In genomic region chr12:100565987-100566545, GRCh38 we compare ENCODE assay signal across 19 cellular contexts. TPM values are rescaled to one million over a fixed set of nuclear protein-coding genes. Genes with fewer than 3 reads are reported as not detected.
"Had no signal": no experiment of that assay in that cellular context is flagged by ENCODE, and none has a peak within 500 bp of the region (broad histone marks: within the 10 kb centered on the region; RNA-seq: fewer than 3 reads in every experiment).

No MANE protein-coding gene starts in this region.

- DNase-seq: activated CD4-positive, alpha-beta T cell treated with anti-CD3 and anti-CD28 coated beads for 1 hour; activated CD4-positive, alpha-beta T cell treated with anti-CD3 and anti-CD28 coated beads, Interleukin-2, amount 50 U/mL, for 1 hour; activated CD8-positive, alpha-beta T cell treated with anti-CD3 and anti-CD28 coated beads, Interleukin-2, amount 10 ng/mL, durations not matched to agents 7 days and 5 days; activated naive CD8-positive, alpha-beta T cell treated with anti-CD3 and anti-CD28 coated beads for 36 hours; cerebellar nuclear complex; erythroblast; naive thymus-derived CD8-positive, alpha-beta T cell; posterior cingulate gyrus; spleen; stimulated activated CD4-positive, alpha-beta T cell treated with anti-CD3 and anti-CD28 coated beads, Interleukin-4, amount 100 ng/mL, for 1 hour; stimulated activated naive CD4-positive, alpha-beta T cell treated with Interleukin-2 at 50 U/mL for 16 hours; T-helper 9 cell had no signal

- ATAC-seq: activated CD8-positive, alpha-beta T cell treated with anti-CD3 and anti-CD28 coated beads, Interleukin-2, amount 10 ng/mL, durations not matched to agents 7 days and 5 days; activated T-helper 17 cell treated with anti-CD3 and anti-CD28 coated beads, Interleukin-2, amount 50 U/mL, for 72 hours; naive thymus-derived CD8-positive, alpha-beta T cell had no signal

- H3K9me3 Mint-ChIP-seq: activated naive CD8-positive, alpha-beta T cell treated with anti-CD3 and anti-CD28 coated beads for 36 hours; activated T-helper 17 cell treated with anti-CD3 and anti-CD28 coated beads, Interleukin-2, amount 50 U/mL, for 72 hours; naive thymus-derived CD8-positive, alpha-beta T cell; neural progenitor cell; type B pancreatic cell had no signal

- H3K36me3 ChIP-seq: breast epithelium, neural progenitor cell, spleen, thoracic aorta had no signal

- H3K36me3 Mint-ChIP-seq: activated naive CD8-positive, alpha-beta T cell treated with anti-CD3 and anti-CD28 coated beads for 36 hours; naive thymus-derived CD8-positive, alpha-beta T cell; neural progenitor cell; type B pancreatic cell had no signal

- H3K27ac ChIP-seq: breast epithelium, neural progenitor cell, spleen, thoracic aorta had no signal

- H3K9ac ChIP-seq: neural progenitor cell had no signal

- H3K4me3 ChIP-seq: breast epithelium, coronary artery, neural progenitor cell, spleen, thoracic aorta had no signal

- H3K4me1 ChIP-seq: breast epithelium had no signal

- H3K27ac Mint-ChIP-seq: activated CD8-positive, alpha-beta T cell treated with anti-CD3 and anti-CD28 coated beads, Interleukin-2, amount 10 ng/mL, durations not matched to agents 7 days and 5 days; activated naive CD8-positive, alpha-beta T cell treated with anti-CD3 and anti-CD28 coated beads for 36 hours; activated T-helper 17 cell treated with anti-CD3 and anti-CD28 coated beads, Interleukin-2, amount 50 U/mL, for 72 hours; naive thymus-derived CD8-positive, alpha-beta T cell; neural progenitor cell; type B pancreatic cell had no signal

- FAIRE-seq: keratinocyte had no signal

- H3K4me1 Mint-ChIP-seq: activated T-helper 17 cell treated with anti-CD3 and anti-CD28 coated beads, Interleukin-2, amount 50 U/mL, for 72 hours; naive thymus-derived CD8-positive, alpha-beta T cell had no signal

- H3K27me3 ChIP-seq: breast epithelium had no signal

- H3K4me3 Mint-ChIP-seq: activated CD8-positive, alpha-beta T cell treated with anti-CD3 and anti-CD28 coated beads, Interleukin-2, amount 10 ng/mL, durations not matched to agents 7 days and 5 days; activated naive CD8-positive, alpha-beta T cell treated with anti-CD3 and anti-CD28 coated beads for 36 hours; activated T-helper 17 cell treated with anti-CD3 and anti-CD28 coated beads, Interleukin-2, amount 50 U/mL, for 72 hours; naive thymus-derived CD8-positive, alpha-beta T cell; neural progenitor cell; type B pancreatic cell had no signal

- H3K9me3 ChIP-seq: breast epithelium, spleen, thoracic aorta had no signal

- H3K4me2 ChIP-seq: neural progenitor cell had no signal

- H2AFZ ChIP-seq: neural progenitor cell had no signal

RNA-seq across cellular contexts. Expression of gene GAS2L3, which starts 7.4 kb away (rescaled TPM):
- total RNA-seq: naive thymus-derived CD8-positive, alpha-beta T cell had no signal
